Comparison of ENCODE assay signal across 1 cellular context in genomic region chr11:123246749-123247497, GRCh38.
TF ChIP-seq lines count a peak whose summit lies in the region.

No MANE protein-coding gene starts in this region.

TF ChIP-seq in K562, 482 proteins besides CTCF, POLR2A, EP300 and RAD21 (continued from another document):
- no peak for TF ChIP-seq BDP1 (IDR thresholded peaks at IDR 0.05; ENCODE audit: insufficient read depth, insufficient read length)
- no peak for TF ChIP-seq KAT8 (IDR thresholded peaks at IDR 0.05; ENCODE audit: low read depth)
- TF ChIP-seq MED1 (CRISPR knock-in tag; IDR thresholded peaks at IDR 0.05; ENCODE audit: borderline replicate concordance): no peak
- TF ChIP-seq CREM (IDR thresholded peaks at IDR 0.05; ENCODE audit: low read depth): peak; percentile 38; the same call in 1 of the 2 replicates
- TF ChIP-seq NFRKB (IDR thresholded peaks at IDR 0.05; ENCODE audit: low read depth): no peak
- no peak for TF ChIP-seq KDM5B (IDR thresholded peaks at IDR 0.05; ENCODE audit: insufficient replicate concordance, low read depth, low read length)
- no peak for TF ChIP-seq KHSRP (IDR thresholded peaks at IDR 0.05)
- peak; percentile 80 for TF ChIP-seq SMC3 (conservative IDR thresholded peaks at IDR 0.05; ENCODE audit: insufficient read depth, low read depth, low read length)
- no peak for TF ChIP-seq ZNF551 (CRISPR knock-in tag; IDR thresholded peaks at IDR 0.05)
- TF ChIP-seq DEAF1 (CRISPR knock-in tag; IDR thresholded peaks at IDR 0.05): 0 out of 2 replicates have a peak, but pooled peaks have one; percentile 21
- TF ChIP-seq ZNF274 (IDR thresholded peaks at IDR 0.05; ENCODE audit: borderline replicate concordance, low read depth, low read length): no peak
- no peak for TF ChIP-seq WHSC1 (IDR thresholded peaks at IDR 0.05; ENCODE audit: low read length)
- TF ChIP-seq HNRNPUL1 (IDR thresholded peaks at IDR 0.05; ENCODE audit: low read length): no peak
- no peak for TF ChIP-seq ARHGAP35 (IDR thresholded peaks at IDR 0.05; ENCODE audit: partially characterized antibody)
- no peak for TF ChIP-seq ZKSCAN3 (CRISPR knock-in tag; IDR thresholded peaks at IDR 0.05)
- no peak for TF ChIP-seq RNF219 (CRISPR knock-in tag; IDR thresholded peaks at IDR 0.05)
- TF ChIP-seq ATF1 (CRISPR knock-in tag; IDR thresholded peaks at IDR 0.05): no peak
- no peak for TF ChIP-seq ATF1 (tag; IDR thresholded peaks at IDR 0.05)
- no peak for TF ChIP-seq TRIM24 (IDR thresholded peaks at IDR 0.05)
- no peak for TF ChIP-seq CREBBP (IDR thresholded peaks at IDR 0.05; ENCODE audit: low read depth, low read length)
- no peak for TF ChIP-seq SMARCB1 (IDR thresholded peaks at IDR 0.05; ENCODE audit: insufficient read length, low read depth)
- no peak for TF ChIP-seq ARID3A (IDR thresholded peaks at IDR 0.05; ENCODE audit: borderline replicate concordance, low read depth, low read length)
- no peak for TF ChIP-seq SPI1 (IDR thresholded peaks at IDR 0.05; ENCODE audit: borderline replicate concordance, low read depth, low read length)
- no peak for TF ChIP-seq GABPB1 (CRISPR knock-in tag; IDR thresholded peaks at IDR 0.05)
TF ChIP-seq in K562: peak in this region for 5.
